ENCODE assay signal across 9 cellular contexts in the genomic region with DNA sequence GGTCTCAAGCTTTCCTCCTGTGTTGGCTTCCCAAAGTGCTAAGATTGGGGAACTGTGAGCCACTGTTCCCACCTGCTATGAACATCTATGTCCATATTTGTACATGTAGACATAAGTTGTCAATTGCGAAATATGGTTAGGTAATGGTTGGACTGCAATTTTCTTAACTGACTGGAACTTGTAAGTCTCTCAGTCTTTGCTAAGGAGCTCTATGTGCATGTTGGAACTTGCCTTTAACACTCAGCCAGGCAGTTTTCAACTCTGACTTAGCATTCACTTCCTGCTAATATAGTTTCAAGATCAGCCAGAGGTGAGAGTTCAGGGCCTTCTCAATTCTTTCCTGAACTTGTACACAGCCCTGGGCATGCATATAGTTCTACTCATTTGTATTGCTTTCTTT. TPM values are rescaled to one million over a fixed set of nuclear protein-coding genes. Genes with fewer than 3 reads are reported as not detected.
DNase-seq lines count a peak whose midpoint lies in the region; ATAC-seq, FAIRE-seq and TF ChIP-seq lines count a peak whose summit lies in the region.
"Had no signal": no experiment of that assay in that cellular context is flagged by ENCODE, and none has a peak within 500 bp of the region (broad histone marks: within the 10 kb centered on the region; RNA-seq: fewer than 3 reads in every experiment).

No MANE protein-coding gene starts in this region.

- no peak for FAIRE-seq in HTR-8/SVneo (lab: Jason Lieb, UNC)

- DNase-seq in AML-193 (lab: John Stamatoyannopoulos, UW) (peak; percentile 69 to 78), HTR-8/SVneo (ENCODE audit: insufficient read length, low spot score) (peak; percentile 53), epithelial cell of proximal tubule (ENCODE audit: low read depth) (peak; percentile 91), epidermal melanocyte (ENCODE audit: insufficient read length, low spot score) (no peak), stomach (no peak), globus pallidus (ENCODE audit: low spot score) (no peak), midbrain (lab: John Stamatoyannopoulos, UW) (no peak)

- no peaks in the 10 kb centered on the region for H3K27me3 ChIP-seq in stomach
- H3K27me3 ChIP-seq: SJSA1 had no signal

- no peaks in the 10 kb centered on the region for H3K36me3 ChIP-seq in stomach
- H3K36me3 ChIP-seq: SJSA1 had no signal

- 84 to 97% (median 89%) methylated on average over 1 of the region's 1 CpG for WGBS in stomach, 5 donors

- intact Hi-C loops in stomach (cut with DNase I; ENCODE audit: low total_unique reads): no loop called here

- no peak overlapping the region for H3K27ac ChIP-seq in stomach
- H3K27ac ChIP-seq: SJSA1 had no signal

- TF ChIP-seq CTCF in epithelial cell of proximal tubule (conservative IDR thresholded peaks at IDR 0.05; ENCODE audit: low read depth, low read length) (no peak), stomach (IDR thresholded peaks at IDR 0.05) (no peak)

- H3K4me1 ChIP-seq in stomach: peaks cover 0 to 8% (median 0%) of the 10 kb centered on the region in 4 donors

- ATAC-seq in GM19455 (IDR thresholded peaks at IDR 0.05; ENCODE audit: unreplicated experiment): peak; percentile 50

- no peak overlapping the region for H3K4me3 ChIP-seq in epithelial cell of proximal tubule (ENCODE audit: low read depth, low read length)
- H3K4me3 ChIP-seq in stomach: no peak overlapping the region
- H3K4me3 ChIP-seq: SJSA1 had no signal

- no peak for TF ChIP-seq POLR2A in stomach (IDR thresholded peaks at IDR 0.05)

- TF ChIP-seq EP300 in stomach (IDR thresholded peaks at IDR 0.05): no peak

- peaks cover 0 to 11% (median 4%) of the 10 kb centered on the region in 4 donors for H3K9me3 ChIP-seq in stomach
- H3K9me3 ChIP-seq: SJSA1 had no signal

RNA-seq across cellular contexts. Expression of a gene that starts 44.5 kb away (rescaled TPM):
- total RNA-seq in epithelial cell of proximal tubule (6.6 TPM in 2 replicates), stomach (10 to 100 TPM in 4 of 5 donors, 1 to 10 TPM in 1; 8.2 to 24.2 (median 17.4) TPM)
- 1 to 10 TPM; 2.0 to 4.3 (median 3.6) TPM for polyA plus RNA-seq in stomach

Comparison
In these comparisons a context has a peak if more than half of its experiments do, and no peak if none do; other contexts are left out.
1. DNase-seq: peak in AML-193 (2 of 2), HTR-8/SVneo (single experiment) and epithelial cell of proximal tubule (single experiment); none in epidermal melanocyte (single experiment), stomach (single experiment), globus pallidus (single experiment) and midbrain (single experiment).